11 cellular contexts compared by ENCODE assay signal in the genomic region with DNA sequence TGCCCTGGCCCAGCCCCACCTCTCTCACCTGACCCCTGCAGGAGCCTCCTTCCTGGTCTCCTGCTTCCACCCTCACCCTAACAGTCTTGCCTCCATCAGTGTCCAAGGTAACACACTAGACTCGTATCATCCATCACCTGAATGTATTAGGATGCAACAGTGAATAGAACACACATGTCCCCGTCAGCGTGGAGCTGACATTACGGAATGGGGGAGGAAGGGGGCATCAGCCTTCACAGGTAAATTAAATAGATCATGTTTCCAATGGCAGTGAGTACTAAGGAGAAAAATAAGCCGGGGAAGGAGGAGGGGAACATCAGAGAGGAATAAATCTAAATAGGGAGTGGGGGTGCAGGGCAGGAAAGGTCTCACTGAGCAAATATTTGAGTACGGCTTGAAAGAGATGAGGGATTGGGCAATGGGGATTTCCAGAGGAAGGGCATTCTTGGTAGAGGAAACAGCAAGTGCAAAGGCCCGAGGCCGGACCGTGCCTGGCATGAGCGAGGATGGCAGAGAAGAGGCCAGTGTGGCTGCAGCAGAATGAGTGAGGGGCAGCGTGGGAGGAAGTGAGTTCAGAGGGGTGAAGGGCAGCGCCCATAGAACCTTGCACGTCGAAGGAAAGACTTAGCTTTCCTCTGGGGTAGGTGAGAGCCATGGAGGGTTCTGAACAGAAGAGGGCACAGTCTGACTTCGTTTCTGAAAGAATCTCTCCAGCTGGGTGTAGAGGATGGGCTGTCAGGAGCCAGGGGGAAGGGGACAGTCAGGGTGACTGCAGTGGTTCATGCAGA.
DNase-seq lines count a peak whose midpoint lies in the region; ATAC-seq, FAIRE-seq and TF ChIP-seq lines count a peak whose summit lies in the region.
"Had no signal": no experiment of that assay in that cellular context is flagged by ENCODE, and none has a peak within 500 bp of the region (broad histone marks: within the 10 kb centered on the region; RNA-seq: fewer than 3 reads in every experiment).

No MANE protein-coding gene starts in this region.

- ATAC-seq in heart left ventricle (peak in 3 of 4 donors; percentile 1 to 24 (median 6)), gastrocnemius medialis (no peak)

- no peaks in the 10 kb centered on the region for H3K27me3 ChIP-seq in H9 (ENCODE audit: insufficient read depth, low read length)
- no peaks in the 10 kb centered on the region for H3K27me3 ChIP-seq in heart left ventricle
- no peaks in the 10 kb centered on the region for H3K27me3 ChIP-seq in gastrocnemius medialis

- H2AK5ac ChIP-seq in H9 (ENCODE audit: insufficient read length, low read length) = no peak overlapping the region

- H3K4me2 ChIP-seq in H9 (ENCODE audit: insufficient read depth, insufficient read length, low read length) = no peak overlapping the region

- H2BK120ac ChIP-seq in H9 (ENCODE audit: low read depth, low read length, poor library complexity, severe bottlenecking) = no peak overlapping the region

- no peak overlapping the region for H4K91ac ChIP-seq in H9 (ENCODE audit: insufficient read length, low read depth, low read length)

- no peaks in the 10 kb centered on the region for H3K79me1 ChIP-seq in H9 (ENCODE audit: insufficient read depth, low read depth, low read length, poor library complexity, severe bottlenecking)

- H3K14ac ChIP-seq in H9 (ENCODE audit: insufficient read depth, low read length) = no peak overlapping the region

- H2BK20ac ChIP-seq in H9 (ENCODE audit: low read depth, low read length, poor library complexity, severe bottlenecking) = no peak overlapping the region

- intact Hi-C loops in heart left ventricle (cut with DNase I) = loop anchor here (1.0 to 10.0 kb wide), 12 partner anchors 15 to 209 kb away; a partner anchor contains a TSS
- intact Hi-C loops in gastrocnemius medialis (cut with DNase I; ENCODE audit: low total_unique reads) = loop anchor here (1.0 to 5.0 kb wide), 5 partner anchors 23 to 123 kb away; no protein-coding TSS in a partner anchor

- H3K27me3 Mint-ChIP-seq in H9 (ENCODE audit: low read depth) = peaks cover 9% of the 10 kb centered on the region

- no peak overlapping the region for H3K4ac ChIP-seq in H9 (ENCODE audit: low read depth, low read length)

- no peak overlapping the region for H2BK15ac ChIP-seq in H9 (ENCODE audit: low read depth, low read length)

- no peaks in the 10 kb centered on the region for H3K9me3 ChIP-seq in H9 (ENCODE audit: control insufficient read depth, low read depth, low read length)
- H3K9me3 ChIP-seq in heart left ventricle = no peaks in the 10 kb centered on the region
- no peaks in the 10 kb centered on the region for H3K9me3 ChIP-seq in gastrocnemius medialis

- peaks cover 2 to 16% of the 10 kb centered on the region in 2 experiments; a peak in 2 of 4 replicates for H3K4me1 Mint-ChIP-seq in H9

- TF ChIP-seq POLR2A in heart left ventricle (IDR thresholded peaks at IDR 0.05) = no peak
- no peak for TF ChIP-seq POLR2A in gastrocnemius medialis (IDR thresholded peaks at IDR 0.05)

- no peak overlapping the region for H3K23ac ChIP-seq in H9 (ENCODE audit: insufficient read length, low read depth, low read length)

- no peak overlapping the region for H4K5ac ChIP-seq in H9 (ENCODE audit: insufficient read length, low read depth, low read length)

- H3K18ac ChIP-seq in H9 (ENCODE audit: insufficient read length, low read depth, low read length) = no peak overlapping the region

- no CpG with 5 or more reads among the region's 15 CpGs for WGBS in H9 (ENCODE audit: extremely low coverage, insufficient read length, low lambda C conversion rate)
- WGBS in heart left ventricle, 4 donors = 66 to 68% (median 67%) methylated on average over 15 of the region's 15 CpGs

- no peak for FAIRE-seq in frontal cortex (lab: Jason Lieb, UNC)
- FAIRE-seq: endometrium had no signal

- in situ Hi-C loops in gastrocnemius medialis (cut with MboI; ENCODE audit: low sequenced_read_pairs in 4 of 4) = loop anchor here in 3 of 4 donors (5.0 to 25.0 kb wide), 3 partner anchors 57 to 113 kb away; no protein-coding TSS in a partner anchor

- no peaks in the 10 kb centered on the region for H4K20me1 ChIP-seq in H9 (ENCODE audit: control insufficient read depth, insufficient read depth, insufficient read length)

- no peak overlapping the region for H2BK12ac ChIP-seq in H9 (ENCODE audit: insufficient read length, low read depth, low read length)

- no peaks in the 10 kb centered on the region for H3K36me3 Mint-ChIP-seq in H9 (ENCODE audit: insufficient read depth in 1 of 3, low read depth in 3 of 3)

- H3T11ph ChIP-seq in H9 (ENCODE audit: low read length) = no peak overlapping the region

- no peak overlapping the region for H3K4me3 ChIP-seq in heart left ventricle
- H3K4me3 ChIP-seq in gastrocnemius medialis = no peak overlapping the region

- H3K27ac Mint-ChIP-seq in H9 = 0 out of 7 replicates have a peak overlapping the region, but pooled peaks of 1 of the 3 experiments have one; percentile 2

- H3K36me3 ChIP-seq in heart left ventricle (no peaks in the 10 kb centered on the region), gastrocnemius medialis (no peaks in the 10 kb centered on the region)

- H4K8ac ChIP-seq in H9 (replicated peaks; ENCODE audit: insufficient read length, low read depth, low read length) = no peak overlapping the region

- H3K79me2 ChIP-seq in H9 (ENCODE audit: insufficient read depth, low read length) = no peaks in the 10 kb centered on the region

- no peak overlapping the region for H2AFZ ChIP-seq in H9 (ENCODE audit: low read length)

- no peaks in the 10 kb centered on the region for H3K9me3 Mint-ChIP-seq in H9

- H3K4me1 ChIP-seq in H9 (ENCODE audit: insufficient read depth, low read length) (peaks cover 2% of the 10 kb centered on the region; the same call in 1 of the 2 replicates), heart left ventricle (peaks cover 3 to 78% (median 26%) of the 10 kb centered on the region in 12 donors), gastrocnemius medialis (peaks cover 90 to 91% of the 10 kb centered on the region in 2 donors)

- H2BK5ac ChIP-seq in H9 (ENCODE audit: insufficient read length, low read length) = no peak overlapping the region

- no peak overlapping the region for H3K4me3 Mint-ChIP-seq in H9

- H3K23me2 ChIP-seq in H9 (ENCODE audit: insufficient read length, low read depth, low read length, poor library complexity, severe bottlenecking) = no peaks in the 10 kb centered on the region

- no peak overlapping the region for H3K9ac ChIP-seq in H9 (ENCODE audit: extremely low read depth, insufficient read length, low read length)

- DNase-seq in H9 (no peak), UCSD-AML1 (lab: John Stamatoyannopoulos, UW; ENCODE audit: unreplicated experiment) (peak; percentile 30), heart left ventricle (no peak), gastrocnemius medialis (peak in 1 of 2 donors; percentile 60), SKM-1 treated with dmso at 0.1 percent for 144 hours (lab: John Stamatoyannopoulos, UW; ENCODE audit: unreplicated experiment) (no peak), glomerular visceral epithelial cell (ENCODE audit: extremely low spot score) (no peak), frontal cortex (ENCODE audit: low spot score in 2 of 2) (no peak), GM19240 (ENCODE audit: insufficient read length, low spot score) (no peak)
- DNase-seq: NCI-H1436 treated with DMSO at 0.1 percent for 48 hours; stimulated activated CD4-positive, alpha-beta T cell treated with anti-CD3 and anti-CD28 coated beads, Interleukin-2, amount 100 ng/mL, for 24 hours had no signal

- TF ChIP-seq CTCF in H9 (conservative IDR thresholded peaks at IDR 0.05) (peak; percentile 45; the same call in 2 of the 3 replicates), heart left ventricle (IDR thresholded peaks at IDR 0.05) (peak in 7 of 12 donors; percentile 17 to 40 (median 23)), gastrocnemius medialis (IDR thresholded peaks at IDR 0.05 in 4 of 5, conservative IDR thresholded peaks at IDR 0.05 in 1 of 5) (peak in 3 of 5 experiments; percentile 36 to 71 (median 49))

- H3K56ac ChIP-seq in H9 (ENCODE audit: insufficient read length, low read depth, low read length) = no peak overlapping the region

- H3K27ac ChIP-seq in H9 (ENCODE audit: insufficient read length, low read depth, low read length) (no peak overlapping the region), heart left ventricle (peak overlapping the region; percentile 68 to 95 (median 86)), gastrocnemius medialis (peak overlapping the region; percentile 93 to 100 (median 96))

Comparison
In these comparisons a context has a peak if more than half of its experiments do, and no peak if none do; other contexts are left out.
1. ATAC-seq: peak in heart left ventricle (3 of 4); none in gastrocnemius medialis (0 of 2).
2. Peak in every context shown above with its lines, with median percentiles within 50 percentile points of each other: CTCF ChIP-seq.